Comparison of ENCODE assay signal across 1 cellular context in genomic region chr22:35359380-35360065, GRCh38.
TF ChIP-seq lines count a peak whose summit lies in the region.

No MANE protein-coding gene starts in this region.

TF ChIP-seq in A549, 52 proteins besides CTCF, POLR2A, EP300 and RAD21 (continued from another document):
- TF ChIP-seq PBX3 (IDR thresholded peaks at IDR 0.05), result no peak
- TF ChIP-seq FOSL2 (IDR thresholded peaks at IDR 0.05), result no peak
- 0 out of 2 replicates have a peak, but pooled peaks have one; percentile 13 for TF ChIP-seq FOSL2 (CRISPR knock-in tag; IDR thresholded peaks at IDR 0.05)
